23 cellular contexts compared by ENCODE assay signal in the genomic region with DNA sequence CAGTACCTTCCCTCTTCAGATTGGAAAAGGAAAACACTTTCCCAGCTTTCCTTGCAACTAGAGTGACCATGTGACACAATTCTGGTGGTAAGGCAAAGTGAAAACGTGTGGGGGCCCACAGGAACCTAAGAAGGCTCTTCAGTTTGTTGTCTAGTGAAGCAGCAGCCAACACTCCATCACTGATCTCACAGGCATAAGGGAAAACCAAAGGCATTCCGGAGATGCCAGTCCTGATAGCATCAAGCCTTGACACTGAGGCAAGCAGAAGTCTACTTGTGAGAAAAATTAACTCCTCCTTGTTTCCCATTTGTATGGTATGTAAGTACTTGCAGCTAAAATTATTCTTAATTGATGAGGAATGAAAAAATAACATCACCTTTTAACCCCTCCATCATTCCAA.
DNase-seq lines count a peak whose midpoint lies in the region; ATAC-seq, FAIRE-seq and TF ChIP-seq lines count a peak whose summit lies in the region.
"Had no signal": no experiment of that assay in that cellular context is flagged by ENCODE, and none has a peak within 500 bp of the region (broad histone marks: within the 10 kb centered on the region; RNA-seq: fewer than 3 reads in every experiment).

No MANE protein-coding gene starts in this region.

- H2AFZ ChIP-seq in DND-41 (ENCODE audit: low read depth, low read length), result 0 out of 2 replicates have a peak overlapping the region, but pooled peaks have one; percentile 3
- H2AFZ ChIP-seq: hepatocyte had no signal

- peaks cover 13% of the 10 kb centered on the region for H3K4me1 Mint-ChIP-seq in mesothelial cell of epicardium
- H3K4me1 Mint-ChIP-seq: T-cell had no signal

- no peak for ATAC-seq in DND-41 (ENCODE audit: insufficient read depth, low read depth)
- no peak for ATAC-seq in GM18870 (IDR thresholded peaks at IDR 0.05; ENCODE audit: unreplicated experiment)
- ATAC-seq: psoas muscle, Right ventricle myocardium inferior, T-cell had no signal

- H3K9me3 Mint-ChIP-seq in mesothelial cell of epicardium, result peaks cover 16% of the 10 kb centered on the region
- H3K9me3 Mint-ChIP-seq: T-cell had no signal

- H3K27ac ChIP-seq in DND-41 (ENCODE audit: low read length), result no peak overlapping the region
- H3K27ac ChIP-seq: BLaER1, hepatocyte, psoas muscle, upper lobe of left lung had no signal

- H4K20me1 ChIP-seq in DND-41 (ENCODE audit: insufficient read depth, low read length), result no peaks in the 10 kb centered on the region
- H4K20me1 ChIP-seq: BLaER1 had no signal

- DNase-seq in DND-41, result no peak
- DNase-seq in HTR-8/SVneo (ENCODE audit: insufficient read length, low spot score), result peak; percentile 30
- peak; percentile 28 to 50 for DNase-seq in cardiac fibroblast (ENCODE audit: low read depth in 2 of 2)
- no peak for DNase-seq in mesothelial cell of epicardium (ENCODE audit: low spot score in 2 of 2, unreplicated experiment in 2 of 2)
- DNase-seq in activated CD4-positive, alpha-beta T cell treated with anti-CD3 and anti-CD28 coated beads for 48 hours, result no peak
- no peak for DNase-seq in NCI-H1092 (lab: John Stamatoyannopoulos, UW)
- no peak for DNase-seq in putamen (ENCODE audit: low spot score)
- DNase-seq: activated CD4-positive, alpha-beta T cell treated with anti-CD3 and anti-CD28 coated beads, Interleukin-2, amount 50 U/mL, for 4 hours; activated gamma-delta T cell treated with Interleukin-2 at 50 U/mL for 16 hours; activated T-cell treated with anti-CD3 and anti-CD28 coated beads for 4 hours; amygdala; kidney; NCI-H1092 treated with DMSO at 0.1 percent for 48 hours; NCI-H2107; NCI-H526; psoas muscle; stimulated activated CD4-positive, alpha-beta T cell treated with anti-CD3 and anti-CD28 coated beads, Interleukin-4, amount 100 ng/mL, for 4 hours; T-cell; upper lobe of left lung had no signal

- H3K36me3 ChIP-seq in DND-41 (ENCODE audit: insufficient read depth, low read length), result no peaks in the 10 kb centered on the region
- H3K36me3 ChIP-seq: BLaER1, upper lobe of left lung had no signal

- H3K4me3 ChIP-seq in DND-41 (ENCODE audit: low read depth in 1 of 2, low read length in 2 of 2) (no peak overlapping the region), cardiac fibroblast (replicated peaks in 1 of 2; ENCODE audit: low read depth in 2 of 2, low read length in 2 of 2) (no peak overlapping the region)
- H3K4me3 ChIP-seq: BLaER1, hepatocyte, psoas muscle, upper lobe of left lung had no signal

- H3K4me1 ChIP-seq in DND-41 (ENCODE audit: insufficient read depth, low read length), result no peaks in the 10 kb centered on the region
- H3K4me1 ChIP-seq: BLaER1, psoas muscle, upper lobe of left lung had no signal

- H3K4me3 Mint-ChIP-seq in mesothelial cell of epicardium, result no peak overlapping the region
- H3K4me3 Mint-ChIP-seq: T-cell had no signal

- H3K79me2 ChIP-seq in DND-41 (ENCODE audit: insufficient read depth, low read length), result no peaks in the 10 kb centered on the region
- H3K79me2 ChIP-seq: hepatocyte had no signal

- TF ChIP-seq CTCF in DND-41 (IDR thresholded peaks at IDR 0.05; ENCODE audit: borderline replicate concordance, extremely low read depth, low read length, poor library complexity, severe bottlenecking) (no peak), cardiac fibroblast (IDR thresholded peaks at IDR 0.05; ENCODE audit: low read depth, low read length) (no peak), mesothelial cell of epicardium (IDR thresholded peaks at IDR 0.05; ENCODE audit: unreplicated experiment) (no peak)

- H3K9me3 ChIP-seq in DND-41 (ENCODE audit: insufficient read depth, low read length, severe bottlenecking), result no peaks in the 10 kb centered on the region
- H3K9me3 ChIP-seq: psoas muscle, upper lobe of left lung had no signal

- H3K27ac Mint-ChIP-seq in mesothelial cell of epicardium, result peak overlapping the region; percentile 69
- H3K27ac Mint-ChIP-seq: T-cell had no signal

- no peak overlapping the region for H3K9ac ChIP-seq in DND-41 (ENCODE audit: low read depth, low read length)
- H3K9ac ChIP-seq: BLaER1 had no signal

- no peak for FAIRE-seq in HTR-8/SVneo (lab: Jason Lieb, UNC)
- FAIRE-seq: kidney had no signal

- peaks cover 13% of the 10 kb centered on the region for H3K27me3 Mint-ChIP-seq in mesothelial cell of epicardium (ENCODE audit: low read depth)
- H3K27me3 Mint-ChIP-seq: T-cell had no signal

- no peaks in the 10 kb centered on the region for H3K27me3 ChIP-seq in DND-41 (ENCODE audit: insufficient read depth, low read length, poor library complexity)
- H3K27me3 ChIP-seq: BLaER1, hepatocyte, upper lobe of left lung had no signal

- H3K36me3 Mint-ChIP-seq in mesothelial cell of epicardium, result peaks cover 8% of the 10 kb centered on the region
- H3K36me3 Mint-ChIP-seq: T-cell had no signal

- no peak overlapping the region for H3K4me2 ChIP-seq in DND-41 (ENCODE audit: insufficient read depth, low read length)
- H3K4me2 ChIP-seq: BLaER1, hepatocyte had no signal

Comparison
In these comparisons a context has a peak if more than half of its experiments do, and no peak if none do; other contexts are left out.
1. DNase-seq: peak in HTR-8/SVneo (single experiment) and cardiac fibroblast (2 of 2); none in DND-41 (single experiment), mesothelial cell of epicardium (0 of 2), activated CD4-positive, alpha-beta T cell treated with anti-CD3 and anti-CD28 coated beads for 48 hours (single experiment), NCI-H1092 (single experiment) and putamen (single experiment).